ENCODE assay signal across 25 cellular contexts in the genomic region with DNA sequence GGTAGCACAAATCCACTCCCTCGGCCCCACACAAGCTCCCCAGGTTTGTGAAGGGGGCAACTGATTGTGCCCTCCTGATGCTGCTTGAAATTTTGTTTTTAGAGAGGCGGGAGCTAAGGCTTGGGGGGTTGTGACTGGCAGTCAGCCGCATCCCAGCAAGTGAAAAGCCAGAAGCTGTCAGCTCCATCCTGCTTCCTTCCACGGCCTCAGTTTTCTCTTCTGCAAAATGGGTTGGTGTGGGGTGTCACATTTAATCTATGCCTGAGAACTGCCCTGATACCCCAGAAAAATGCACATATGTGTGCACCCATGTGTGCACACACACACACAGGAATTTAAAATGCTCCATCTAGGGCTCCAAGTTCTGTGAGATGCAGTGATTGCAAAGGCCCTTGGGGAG.
"Had no signal": no experiment of that assay in that cellular context is flagged by ENCODE, and none has a peak within 500 bp of the region (broad histone marks: within the 10 kb centered on the region; RNA-seq: fewer than 3 reads in every experiment).

No MANE protein-coding gene starts in this region.

- H3K4me2 ChIP-seq: hepatocyte had no signal

- ATAC-seq: activated CD4-positive, alpha-beta T cell treated with anti-CD3 and anti-CD28 coated beads for 36 hours; gastrocnemius medialis; naive thymus-derived CD4-positive, alpha-beta T cell had no signal

- H3K4me3 ChIP-seq: body of pancreas, cardiac muscle cell, coronary artery, gastrocnemius medialis, hepatocyte, left ventricle myocardium inferior, lung, stomach, thyroid gland had no signal

- H2AFZ ChIP-seq: hepatocyte had no signal

- H3K27me3 ChIP-seq: body of pancreas, cardiac muscle cell, dorsolateral prefrontal cortex, gastrocnemius medialis, hepatocyte, stomach, thyroid gland had no signal

- H3K36me3 Mint-ChIP-seq: activated naive CD8-positive, alpha-beta T cell; naive thymus-derived CD4-positive, alpha-beta T cell; stimulated activated naive B cell treated with anti-CD40 and anti-IgM and Interleukin-4, amounts not matched to agents 10 μg/mL and 1 μg/mL and 100 μg/mL, for 72 hours had no signal

- H3K4me3 Mint-ChIP-seq: activated CD4-positive, alpha-beta T cell treated with anti-CD3 and anti-CD28 coated beads for 36 hours; activated naive CD8-positive, alpha-beta T cell; naive thymus-derived CD4-positive, alpha-beta T cell; stimulated activated naive B cell treated with anti-CD40 and anti-IgM and Interleukin-4, amounts not matched to agents 10 μg/mL and 1 μg/mL and 100 μg/mL, for 72 hours had no signal

- H3K27me3 Mint-ChIP-seq: activated CD4-positive, alpha-beta T cell treated with anti-CD3 and anti-CD28 coated beads for 36 hours; stimulated activated naive B cell treated with anti-CD40 and anti-IgM and Interleukin-4, amounts not matched to agents 10 μg/mL and 1 μg/mL and 100 μg/mL, for 72 hours had no signal

- H3K79me2 ChIP-seq: hepatocyte had no signal

- H3K36me3 ChIP-seq: cardiac muscle cell, gastrocnemius medialis, left ventricle myocardium inferior, stomach, thyroid gland had no signal

- H3K9me3 Mint-ChIP-seq: stimulated activated naive B cell treated with anti-CD40 and anti-IgM and Interleukin-4, amounts not matched to agents 10 μg/mL and 1 μg/mL and 100 μg/mL, for 72 hours had no signal

- H3K27ac Mint-ChIP-seq: activated CD4-positive, alpha-beta T cell treated with anti-CD3 and anti-CD28 coated beads for 36 hours; activated naive CD8-positive, alpha-beta T cell; naive thymus-derived CD4-positive, alpha-beta T cell; stimulated activated naive B cell treated with anti-CD40 and anti-IgM and Interleukin-4, amounts not matched to agents 10 μg/mL and 1 μg/mL and 100 μg/mL, for 72 hours had no signal

- H3K27ac ChIP-seq: cardiac muscle cell, coronary artery, gastrocnemius medialis, hepatocyte, left ventricle myocardium inferior, stomach, thyroid gland had no signal

- H3K9me3 ChIP-seq: body of pancreas, gastrocnemius medialis, left ventricle myocardium inferior, stomach, thyroid gland had no signal

- H3K4me1 Mint-ChIP-seq: activated CD4-positive, alpha-beta T cell treated with anti-CD3 and anti-CD28 coated beads for 36 hours; naive thymus-derived CD4-positive, alpha-beta T cell; stimulated activated naive B cell treated with anti-CD40 and anti-IgM and Interleukin-4, amounts not matched to agents 10 μg/mL and 1 μg/mL and 100 μg/mL, for 72 hours had no signal

- DNase-seq: activated CD4-positive, alpha-beta T cell treated with anti-CD3 and anti-CD28 coated beads for 36 hours; activated CD4-positive, alpha-beta T cell treated with anti-CD3 and anti-CD28 coated beads, Interleukin-2, amount 50 U/mL, for 48 hours; activated CD4-positive, CD25-positive, alpha-beta regulatory T cell; activated CD8-positive, alpha-beta memory T cell treated with anti-CD3 and anti-CD28 coated beads for 24 hours; activated effector memory CD4-positive, alpha-beta T cell treated with Interleukin-2 at 50 U/mL for 16 hours; activated naive CD4-positive, alpha-beta T cell treated with Interleukin-2 at 50 U/mL for 16 hours; body of pancreas; dorsolateral prefrontal cortex; effector memory CD4-positive, alpha-beta T cell; erythroblast; gastrocnemius medialis; islet precursor cell; left ventricle myocardium inferior; naive thymus-derived CD4-positive, alpha-beta T cell; posterior cingulate gyrus; stimulated activated CD4-positive, alpha-beta T cell treated with anti-CD3 and anti-CD28 coated beads, Interleukin-15, amount 100 ng/mL, for 24 hours; stimulated activated CD4-positive, alpha-beta T cell treated with anti-CD3 and anti-CD28 coated beads, Interleukin-2, amount 100 ng/mL, for 24 hours; stimulated activated naive B cell treated with anti-CD40 and anti-IgM and Interleukin-4, amounts not matched to agents 10 μg/mL and 1 μg/mL and 100 μg/mL, for 72 hours; stomach; thyroid gland had no signal
